Comparison of ENCODE assay signal across 31 cellular contexts in genomic region chr10:10359263-10359662, GRCh38.
"Had no signal": no experiment of that assay in that cellular context is flagged by ENCODE, and none has a peak within 500 bp of the region (broad histone marks: within the 10 kb centered on the region; RNA-seq: fewer than 3 reads in every experiment).

No MANE protein-coding gene starts in this region.

- H3K27me3 ChIP-seq: adrenal gland, ascending aorta, body of pancreas, brain microvascular endothelial cell, breast epithelium had no signal

- H3K36me3 ChIP-seq: adrenal gland, ascending aorta, brain microvascular endothelial cell, breast epithelium had no signal

- H3K27ac ChIP-seq: adrenal gland, ascending aorta, body of pancreas, brain microvascular endothelial cell, breast epithelium had no signal

- H3K9me3 ChIP-seq: adrenal gland, ascending aorta, body of pancreas, breast epithelium had no signal

- H3K4me1 ChIP-seq: adrenal gland, ascending aorta, body of pancreas, breast epithelium had no signal

- DNase-seq: activated effector memory CD4-positive, alpha-beta T cell treated with anti-CD3 and anti-CD28 coated beads, Interleukin-2, amount 50 U/mL, for 16 hours; activated effector memory CD4-positive, alpha-beta T cell treated with Interleukin-2 at 50 U/mL for 16 hours; activated gamma-delta T cell; activated gamma-delta T cell treated with Interleukin-2 at 50 U/mL for 16 hours; activated naive CD4-positive, alpha-beta T cell; activated naive CD4-positive, alpha-beta T cell treated with anti-CD3 and anti-CD28 coated beads for 36 hours; activated naive CD4-positive, alpha-beta T cell treated with anti-CD3 and anti-CD28 coated beads, Interleukin-2, amount 10 ng/mL, durations not matched to agents 7 days and 5 days; activated naive CD4-positive, alpha-beta T cell treated with anti-CD3 and anti-CD28 coated beads, Interleukin-2, amount 50 U/mL, for 16 hours; activated naive CD4-positive, alpha-beta T cell treated with Interleukin-2 at 50 U/mL for 16 hours; activated naive CD8-positive, alpha-beta T cell treated with anti-CD3 and anti-CD28 coated beads for 36 hours; activated naive CD8-positive, alpha-beta T cell treated with anti-CD3 and anti-CD28 coated beads, Interleukin-2, amount 10 ng/mL, durations not matched to agents 7 days and 5 days; activated naive CD8-positive, alpha-beta T cell treated with anti-CD3 and anti-CD28 coated beads, Interleukin-2, amount 50 U/mL, for 24 hours; activated T-cell treated with anti-CD3 and anti-CD28 coated beads for 4 hours; activated T-cell treated with anti-CD3 and anti-CD28 coated beads, Interleukin-2, amount 50 U/mL, for 1 hour; activated T-cell treated with anti-CD3 and anti-CD28 coated beads, Interleukin-2, amount 50 U/mL, for 24 hours; activated T-cell treated with anti-CD3 and anti-CD28 coated beads, Interleukin-2, amount 50 U/mL, for 4 hours; activated T-cell treated with anti-CD3 and anti-CD28 coated beads, Interleukin-2, amount 50 U/mL, for 48 hours; activated T-cell treated with anti-CD3 and anti-CD28 coated beads, Interleukin-2, amount 50 U/mL, for 72 hours; adrenal gland; amniotic stem cell; amygdala; anterior cingulate cortex; aorta; body of pancreas; brain microvascular endothelial cell; central memory CD4-positive, alpha-beta T cell; cerebellar nuclear complex had no signal

- H3K4me3 ChIP-seq: adrenal gland, ascending aorta, body of pancreas, breast epithelium had no signal

- ATAC-seq: activated naive CD4-positive, alpha-beta T cell treated with anti-CD3 and anti-CD28 coated beads, Interleukin-2, amount 50 U/mL, for 72 hours; activated naive CD8-positive, alpha-beta T cell treated with anti-CD3 and anti-CD28 coated beads, Interleukin-2, amount 50 U/mL, for 24 hours; activated T-cell treated with anti-CD3 and anti-CD28 coated beads, Interleukin-2, amount 50 U/mL, for 4 hours; activated T-cell treated with anti-CD3 and anti-CD28 coated beads, Interleukin-2, amount 50 U/mL, for 72 hours; activated T-helper 17 cell treated with anti-CD3 and anti-CD28 coated beads, Interleukin-2, amount 50 U/mL, for 72 hours; body of pancreas had no signal
